Comparison of ENCODE assay signal across 21 cellular contexts in genomic region chr11:69476715-69477025, GRCh38. TPM values are rescaled to one million over a fixed set of nuclear protein-coding genes. Genes with fewer than 3 reads are reported as not detected.
DNase-seq lines count a peak whose midpoint lies in the region; ATAC-seq, FAIRE-seq and TF ChIP-seq lines count a peak whose summit lies in the region.
"Had no signal": no experiment of that assay in that cellular context is flagged by ENCODE, and none has a peak within 500 bp of the region (broad histone marks: within the 10 kb centered on the region; RNA-seq: fewer than 3 reads in every experiment).

No MANE protein-coding gene starts in this region.

- no peaks in the 10 kb centered on the region for H3K4me1 Mint-ChIP-seq in stimulated activated naive CD8-positive, alpha-beta T cell treated with anti-CD3 and anti-CD28 coated beads, Interleukin-15, amount 100 ng/mL, for 72 hours
- H3K4me1 Mint-ChIP-seq: CD4-positive, CD25-positive, alpha-beta regulatory T cell; CD8-positive, alpha-beta memory T cell had no signal

- no peak overlapping the region for H4K5ac ChIP-seq in H1 (ENCODE audit: insufficient read length, low read depth, low read length)

- peak overlapping the region; percentile 5 for H3K4ac ChIP-seq in H1 (replicated peaks; ENCODE audit: insufficient read length, low read depth, low read length)

- peaks cover 11% of the 10 kb centered on the region for H3K27me3 Mint-ChIP-seq in stimulated activated naive CD8-positive, alpha-beta T cell treated with anti-CD3 and anti-CD28 coated beads, Interleukin-15, amount 100 ng/mL, for 72 hours
- H3K27me3 Mint-ChIP-seq: CD4-positive, CD25-positive, alpha-beta regulatory T cell had no signal

- no peaks in the 10 kb centered on the region for H4K20me1 ChIP-seq in H1 (replicated peaks in 1 of 2; ENCODE audit: control insufficient read depth in 1 of 2, insufficient read depth in 2 of 2, low read length in 2 of 2)

- H3K27ac Mint-ChIP-seq in stimulated activated naive CD8-positive, alpha-beta T cell treated with anti-CD3 and anti-CD28 coated beads, Interleukin-15, amount 100 ng/mL, for 72 hours = no peak overlapping the region
- H3K27ac Mint-ChIP-seq: CD4-positive, CD25-positive, alpha-beta regulatory T cell; CD8-positive, alpha-beta memory T cell; H9 had no signal

- no peak for TF ChIP-seq RAD21 in H1 (IDR thresholded peaks at IDR 0.05 in 1 of 2, conservative IDR thresholded peaks at IDR 0.05 in 1 of 2; ENCODE audit: low read depth in 2 of 2, low read length in 2 of 2)

- H2BK20ac ChIP-seq in H1 (ENCODE audit: low read length) = no peak overlapping the region

- 42% methylated on average over 9 of the region's 9 CpGs; no CpG with 5 or more reads in 1 of the 2 experiments for WGBS in H1 (ENCODE audit: extremely low coverage in 1 of 2, insufficient coverage in 1 of 2, insufficient read length in 1 of 2, insufficient replicate concordance in 2 of 2, low coverage in 1 of 2, low lambda C conversion rate in 2 of 2, missing lambda C conversion rate in 1 of 2), 2 experiments

- H3K23me2 ChIP-seq in H1 (ENCODE audit: low read depth, low read length) = peaks cover under 1% of the 10 kb centered on the region; the same call in 1 of the 2 replicates

- H3K36me3 ChIP-seq in H7 (replicated peaks; ENCODE audit: control insufficient read depth, insufficient read depth, low read length) = no peaks in the 10 kb centered on the region
- H3K36me3 ChIP-seq in H1 (ENCODE audit: control insufficient read depth in 2 of 4, insufficient read depth in 4 of 4, low read length in 3 of 4) = no peaks in the 10 kb centered on the region
- no peaks in the 10 kb centered on the region for H3K36me3 ChIP-seq in lower lobe of right lung
- H3K36me3 ChIP-seq: BE2C had no signal

- TF ChIP-seq POLR2A in H1 (IDR thresholded peaks at IDR 0.05; ENCODE audit: control extremely low read depth in 1 of 2, low read depth in 2 of 2, low read length in 2 of 2) = no peak

- H3K4me1 ChIP-seq in H1 (replicated peaks in 1 of 4; ENCODE audit: control insufficient read depth in 3 of 4, insufficient read depth in 4 of 4, low read length in 3 of 4) (peaks cover 0 to 29% (median 18%) of the 10 kb centered on the region in 4 experiments; a peak in 6 of 7 replicates), lower lobe of right lung (peaks cover 9% of the 10 kb centered on the region)
- H3K4me1 ChIP-seq: BE2C had no signal

- no peak overlapping the region for H2BK120ac ChIP-seq in H1 (replicated peaks; ENCODE audit: low read depth, low read length)

- no peak overlapping the region for H3K9ac ChIP-seq in H1 (replicated peaks in 1 of 4; ENCODE audit: extremely low read depth in 1 of 4, low read depth in 3 of 4, low read length in 3 of 4)
- H3K9ac ChIP-seq: GM23248 had no signal

- no peak overlapping the region for H2BK15ac ChIP-seq in H1 (ENCODE audit: low read length)

- H2AFZ ChIP-seq in H1 (ENCODE audit: low read length) = no peak overlapping the region
- H2AFZ ChIP-seq: GM23248 had no signal

- H3K9me3 ChIP-seq in H1 (ENCODE audit: insufficient read depth in 2 of 2, low read depth in 1 of 2, low read length in 1 of 2) (peaks cover 4 to 5% of the 10 kb centered on the region in 2 experiments; a peak in 1 of 4 replicates), lower lobe of right lung (no peaks in the 10 kb centered on the region)
- H3K9me3 ChIP-seq: BE2C had no signal

- no peak overlapping the region for H3K14ac ChIP-seq in H1 (ENCODE audit: insufficient read length)

- H2AK5ac ChIP-seq in H1 (ENCODE audit: low read depth, low read length) = no peak overlapping the region

- H3K4me3 ChIP-seq in H7 (ENCODE audit: insufficient read depth, low read depth, low read length) (no peak overlapping the region), H1 (ENCODE audit: extremely low read depth in 1 of 4, insufficient read depth in 2 of 4, low read depth in 3 of 4, low read length in 4 of 4) (no peak overlapping the region), lower lobe of right lung (no peak overlapping the region)
- H3K4me3 ChIP-seq: GM23248 had no signal

- H3K79me2 ChIP-seq in H1 (ENCODE audit: control insufficient read depth in 1 of 2, insufficient read depth in 2 of 2, low read length in 2 of 2) = no peaks in the 10 kb centered on the region

- H3K18ac ChIP-seq in H1 (ENCODE audit: extremely low read depth, low read length) = no peak overlapping the region; the same call in 1 of the 2 replicates

- H4K91ac ChIP-seq in H1 (replicated peaks; ENCODE audit: insufficient read length, low read length) = no peak overlapping the region

- no peak for ATAC-seq in lower lobe of right lung
- no peak for ATAC-seq in stimulated activated naive CD8-positive, alpha-beta T cell treated with anti-CD3 and anti-CD28 coated beads, Interleukin-15, amount 100 ng/mL, for 72 hours

- intact Hi-C loops in lower lobe of right lung (cut with DNase I) = no loop called here

- H2BK5ac ChIP-seq in H1 (ENCODE audit: low read depth, low read length) = 0 out of 2 replicates have a peak overlapping the region, but pooled peaks have one; percentile 63

- TF ChIP-seq CTCF in H1 (IDR thresholded peaks at IDR 0.05; ENCODE audit: control extremely low read depth in 1 of 3, insufficient read depth in 1 of 3, low read depth in 1 of 3, low read length in 3 of 3) = no peak
- no peak for TF ChIP-seq CTCF in lower lobe of right lung (IDR thresholded peaks at IDR 0.05)

- no peak overlapping the region for H4K8ac ChIP-seq in H1 (ENCODE audit: extremely low read depth, insufficient read depth, low read length)

- no peaks in the 10 kb centered on the region for H3K79me1 ChIP-seq in H1 (ENCODE audit: low read depth, low read length)

- H3K9me3 Mint-ChIP-seq in stimulated activated naive CD8-positive, alpha-beta T cell treated with anti-CD3 and anti-CD28 coated beads, Interleukin-15, amount 100 ng/mL, for 72 hours = peaks cover 0 to 11% of the 10 kb centered on the region in 2 donors

- H3K4me3 Mint-ChIP-seq in stimulated activated naive CD8-positive, alpha-beta T cell treated with anti-CD3 and anti-CD28 coated beads, Interleukin-15, amount 100 ng/mL, for 72 hours = no peak overlapping the region
- H3K4me3 Mint-ChIP-seq: CD4-positive, CD25-positive, alpha-beta regulatory T cell; CD8-positive, alpha-beta memory T cell; H9 had no signal

- no peak overlapping the region for H3K56ac ChIP-seq in H1 (replicated peaks; ENCODE audit: insufficient read length, low read depth, low read length)

- no peak overlapping the region for H3K23ac ChIP-seq in H1 (ENCODE audit: insufficient read length)

- H3K27ac ChIP-seq in H1 (ENCODE audit: low read depth, low read length) (no peak overlapping the region), lower lobe of right lung (no peak overlapping the region)
- H3K27ac ChIP-seq: GM23248 had no signal

- H3K27me3 ChIP-seq in H7 (ENCODE audit: control insufficient read depth, insufficient read depth, low read length) = peaks cover 8% of the 10 kb centered on the region
- peaks cover 0 to 21% (median 11%) of the 10 kb centered on the region in 4 experiments; a peak in 5 of 7 replicates for H3K27me3 ChIP-seq in H1 (replicated peaks in 1 of 4; ENCODE audit: control insufficient read depth in 3 of 4, extremely low read depth in 1 of 4, insufficient read depth in 3 of 4, low read length in 3 of 4)
- no peaks in the 10 kb centered on the region for H3K27me3 ChIP-seq in lower lobe of right lung (ENCODE audit: low read depth)
- H3K27me3 ChIP-seq: BE2C had no signal

- CTCF ChIA-PET in H1 (lab: Charles Lee; ENCODE audit: partially characterized antibody) = interaction anchor here (1.5 kb wide), 1 partner anchor 13 kb away, joined by 3 read pairs; no protein-coding TSS in a partner anchor

- TF ChIP-seq EP300 in H1 (IDR thresholded peaks at IDR 0.05; ENCODE audit: borderline replicate concordance in 1 of 2, low read depth in 2 of 2, low read length in 2 of 2) = no peak

- FAIRE-seq in H1 (lab: Jason Lieb, UNC) = no peak
- FAIRE-seq: A204.1, D721Med, G401.6, GM12891, GM19239 had no signal

- H2BK12ac ChIP-seq in H1 (ENCODE audit: low read depth, low read length) = 0 out of 2 replicates have a peak overlapping the region, but pooled peaks have one; percentile 40

- peak; percentile 87 for DNase-seq in H7
- no peak for DNase-seq in H1 (ENCODE audit: low read depth in 1 of 2, low spot score in 2 of 2)
- DNase-seq in lower lobe of right lung = peak; percentile 38
- peak; percentile 91 for DNase-seq in retina
- no peak for DNase-seq in activated CD8-positive, alpha-beta memory T cell treated with anti-CD3 and anti-CD28 coated beads, Interleukin-2, amount 50 U/mL, for 4 hours
- no peak for DNase-seq in ureter (ENCODE audit: low spot score)
- no peak for DNase-seq in stimulated activated naive CD8-positive, alpha-beta T cell treated with anti-CD3 and anti-CD28 coated beads, Interleukin-15, amount 100 ng/mL, for 72 hours
- DNase-seq: ACHN; BE2C; C1 segment of cervical spinal cord; CD4-positive, CD25-positive, alpha-beta regulatory T cell; CD8-positive, alpha-beta memory T cell; COR-L47; GM23248 had no signal

- POLR2A ChIA-PET in H1 (lab: Charles Lee; ENCODE audit: partially characterized antibody) = interaction anchor here (0.6 kb wide), 1 partner anchor 161 kb away, joined by 4 read pairs; no protein-coding TSS in a partner anchor

- H3K4me2 ChIP-seq in H1 (ENCODE audit: insufficient read depth in 1 of 2, low read depth in 2 of 2, low read length in 2 of 2) = no peak overlapping the region; a peak in 1 of 4 replicates

TF ChIP-seq in H1, 55 proteins besides CTCF, POLR2A, EP300 and RAD21:
- TF ChIP-seq NANOG (IDR thresholded peaks at IDR 0.05; ENCODE audit: insufficient read depth, low read depth, low read length, poor library complexity, severe bottlenecking) (peak; percentile 50), SP4 (IDR thresholded peaks at IDR 0.05; ENCODE audit: low read length) (no peak)

RNA-seq across cellular contexts. Expression of gene LINC01488, which starts 4.8 kb away (rescaled TPM):
- total RNA-seq in H7 (2014; rRNA removed; shearing (Covaris generic)) = not detected in 2 replicates
- not detected in 2 replicates for total RNA-seq in H1 (2021; fragmentation: NEBNext Ultra II Directional; extraction: Animal tissue kit (Norgen Biotek cat#: 25700))
- polyA plus RNA-seq in H1 (2011; rRNA removed) = 0.03 TPM in 1 of 2 replicates, not detected in the other
- not detected for polyA plus RNA-seq in H1 (2011; cell fraction: cytosol; rRNA removed)
- polyA plus RNA-seq in H1 (2011; cell fraction: nucleus; rRNA removed) = not detected
- polyA plus RNA-seq in H1 (2012, experiment 1 of 2) = not detected in 4 replicates
- not detected for polyA plus RNA-seq in H1 (2012, experiment 2 of 2)
- not detected for polyA plus RNA-seq in H1 (2013, experiment 1 of 2)
- polyA plus RNA-seq in H1 (2013, experiment 2 of 2) = not detected
- not detected in 2 replicates for polyA minus RNA-seq in H1 (2011; rRNA and poly(A)+ RNA removed)
- not detected for polyA minus RNA-seq in H1 (2011; cell fraction: cytosol; rRNA and poly(A)+ RNA removed)
- not detected for polyA minus RNA-seq in H1 (2011; cell fraction: nucleus; rRNA and poly(A)+ RNA removed)
- total RNA-seq in lower lobe of right lung (not detected), ureter (not detected)
- total RNA-seq: CD4-positive, CD25-positive, alpha-beta regulatory T cell; CD8-positive, alpha-beta memory T cell; GM23248; H9; HT-29 had no signal
- polyA plus RNA-seq: CD4-positive, CD25-positive, alpha-beta regulatory T cell; CD8-positive, alpha-beta memory T cell; GM23248 had no signal

Comparison
In these comparisons a context has a peak if more than half of its experiments do, and no peak if none do; other contexts are left out.
1. DNase-seq: peak in H7 (single experiment), lower lobe of right lung (single experiment) and retina (single experiment); none in H1 (0 of 2), activated CD8-positive, alpha-beta memory T cell treated with anti-CD3 and anti-CD28 coated beads, Interleukin-2, amount 50 U/mL, for 4 hours (single experiment), ureter (single experiment) and stimulated activated naive CD8-positive, alpha-beta T cell treated with anti-CD3 and anti-CD28 coated beads, Interleukin-15, amount 100 ng/mL, for 72 hours (0 of 2).